8 cellular contexts compared by ENCODE assay signal in the genomic region with DNA sequence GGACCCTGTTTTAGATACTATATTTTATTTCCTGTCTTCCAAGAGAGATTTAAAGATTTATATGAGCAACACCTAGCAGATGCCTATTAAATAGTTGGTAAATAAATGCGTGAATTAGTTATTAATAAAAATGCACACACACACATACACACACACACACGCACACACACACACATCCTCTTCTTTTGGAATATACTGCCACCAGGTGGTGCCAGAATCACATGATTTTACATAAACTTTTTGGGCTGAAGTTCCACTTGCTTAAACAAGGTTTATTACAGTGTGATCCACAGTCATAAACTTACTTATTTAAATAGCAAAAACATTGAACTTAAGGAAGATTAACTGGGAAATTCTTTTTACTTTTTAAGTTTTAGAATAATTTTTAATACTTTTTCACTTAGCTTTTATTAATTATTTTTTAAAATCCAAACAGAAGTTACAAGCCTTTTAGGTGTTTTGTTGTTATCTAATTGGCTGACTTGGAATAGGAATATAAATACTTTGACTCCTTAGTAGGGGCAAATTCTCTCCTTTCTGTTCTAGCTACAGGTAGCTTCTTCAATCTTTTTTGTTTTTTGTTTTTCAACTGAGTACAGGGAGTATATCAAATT. TPM values are rescaled to one million over a fixed set of nuclear protein-coding genes. Genes with fewer than 3 reads are reported as not detected.
DNase-seq lines count a peak whose midpoint lies in the region; ATAC-seq and TF ChIP-seq lines count a peak whose summit lies in the region.

No MANE protein-coding gene starts in this region.

- TSS peak; percentile 27 for BruUV-seq in HCT116 (replicated peaks; lab: Mats Ljungman, UMichigan)

- no peaks in the 10 kb centered on the region for H3K4me1 Mint-ChIP-seq in activated naive CD4-positive, alpha-beta T cell treated with anti-CD3 and anti-CD28 coated beads for 36 hours (ENCODE audit: low read depth)

- CTCF ChIA-PET in HCT116 (lab: Charles Lee), result interaction anchor here (0.8 to 1.5 kb wide), 3 partner anchors 9 to 1007 kb away, joined by 3 to 5 read pairs (median 4); no protein-coding TSS in a partner anchor
- CTCF ChIA-PET in activated naive CD4-positive, alpha-beta T cell treated with anti-CD3 and anti-CD28 coated beads for 36 hours (lab: Charles Lee), result interaction anchor here (0.6 to 1.7 kb wide), 6 partner anchors 9 to 984 kb away, joined by 3 to 8 read pairs (median 4); no protein-coding TSS in a partner anchor

- no peak overlapping the region for H3K27ac Mint-ChIP-seq in activated naive CD4-positive, alpha-beta T cell treated with anti-CD3 and anti-CD28 coated beads for 36 hours

- H3K9ac ChIP-seq in HCT116 (ENCODE audit: low read length), result no peak overlapping the region

- H3K36me3 ChIP-seq in HCT116 (ENCODE audit: control insufficient read depth in 1 of 2, insufficient read depth in 2 of 2, low read length in 2 of 2), result 0 out of 4 replicates have a peak, but pooled peaks cover 0 to 3% of the 10 kb centered on the region in 2 experiments
- H3K36me3 ChIP-seq in left ventricle myocardium inferior, result peaks cover 3% of the 10 kb centered on the region
- H3K36me3 ChIP-seq in spleen, result peaks cover 0 to 13% (median 0%) of the 10 kb centered on the region in 6 donors

- no peaks in the 10 kb centered on the region for H4K20me1 ChIP-seq in HCT116 (ENCODE audit: insufficient read depth)

- no peak overlapping the region for H3K4me2 ChIP-seq in HCT116 (ENCODE audit: low read length)

- RAD21 ChIA-PET in HCT116 (lab: Charles Lee; ENCODE audit: low non-redundant PET in 1 of 2, low total read pairs in 2 of 2, uncharacterized antibody in 2 of 2, unreplicated experiment in 2 of 2), result no interaction called here

- no peaks in the 10 kb centered on the region for H3K27me3 Mint-ChIP-seq in activated naive CD4-positive, alpha-beta T cell treated with anti-CD3 and anti-CD28 coated beads for 36 hours (ENCODE audit: low read depth)

- H3K4me1 ChIP-seq in HCT116 (ENCODE audit: control insufficient read depth in 1 of 2, insufficient read depth in 2 of 2, low read length in 2 of 2) (no peaks in the 10 kb centered on the region), left ventricle myocardium inferior (no peaks in the 10 kb centered on the region), spleen (peaks cover 0 to 11% (median 0%) of the 10 kb centered on the region in 6 donors)

- no peaks in the 10 kb centered on the region for H3K9me3 Mint-ChIP-seq in activated naive CD4-positive, alpha-beta T cell treated with anti-CD3 and anti-CD28 coated beads for 36 hours

- H3K27me3 ChIP-seq in HCT116 (ENCODE audit: insufficient read depth, low read length) (no peaks in the 10 kb centered on the region), left ventricle myocardium inferior (ENCODE audit: low read depth) (no peaks in the 10 kb centered on the region), spleen (replicated peaks in 1 of 7) (no peaks in the 10 kb centered on the region)

- DNase-seq in DMS 273 treated with DMSO at 0.1 percent for 48 hours (lab: John Stamatoyannopoulos, UW) (peak; percentile 41), HCT116 (ENCODE audit: low read depth, low spot score) (peak; percentile 72), NOMO-1 treated with DMSO at 0.1 percent for 48 hours (lab: John Stamatoyannopoulos, UW; ENCODE audit: unreplicated experiment) (peak; percentile 62), left ventricle myocardium inferior (no peak), spleen (no peak)
- DNase-seq in activated naive CD4-positive, alpha-beta T cell treated with anti-CD3 and anti-CD28 coated beads for 36 hours, result peak; percentile 73

- H3K4me3 ChIP-seq in HCT116 (replicated peaks in 1 of 2; ENCODE audit: low read depth in 1 of 2, low read length in 2 of 2) (no peak overlapping the region), left ventricle myocardium inferior (no peak overlapping the region), spleen (no peak overlapping the region)

- no peak overlapping the region for H3K4me3 Mint-ChIP-seq in activated naive CD4-positive, alpha-beta T cell treated with anti-CD3 and anti-CD28 coated beads for 36 hours

- WGBS in spleen, 5 donors, result 10 to 24% (median 19%) methylated on average over 2 of the region's 2 CpGs

- peak; percentile 82 for TF ChIP-seq RAD21 in HCT116 (IDR thresholded peaks at IDR 0.05; ENCODE audit: low read depth)

- ATAC-seq in HCT116, result peak; percentile 67
- no peak for ATAC-seq in HG03378 (IDR thresholded peaks at IDR 0.05; ENCODE audit: unreplicated experiment)
- ATAC-seq in HG02623 (IDR thresholded peaks at IDR 0.05; ENCODE audit: unreplicated experiment), result no peak

- H3K27ac ChIP-seq in HCT116 (ENCODE audit: low read depth, low read length) (no peak overlapping the region), left ventricle myocardium inferior (replicated peaks) (no peak overlapping the region), spleen (no peak overlapping the region)

- TF ChIP-seq CTCF in HCT116 (IDR thresholded peaks at IDR 0.05 in 2 of 3, conservative IDR thresholded peaks at IDR 0.05 in 1 of 3; ENCODE audit: borderline replicate concordance in 1 of 3, insufficient read depth in 1 of 3, low read depth in 2 of 3, low read length in 2 of 3) (peak; percentile 63 to 83 (median 66)), left ventricle myocardium inferior (IDR thresholded peaks at IDR 0.05; ENCODE audit: borderline replicate concordance) (peak; percentile 60), spleen (IDR thresholded peaks at IDR 0.05 in 8 of 11, conservative IDR thresholded peaks at IDR 0.05 in 3 of 11) (peak; percentile 33 to 90 (median 71))

- H3K79me2 ChIP-seq in HCT116 (ENCODE audit: insufficient read depth, low read length), result no peaks in the 10 kb centered on the region

- intact Hi-C loops in HCT116 (cut with micrococcal nuclease) (loop anchor here (5.0 to 10.0 kb wide), 2 partner anchors 980 to 1008 kb away; no protein-coding TSS in a partner anchor), left ventricle myocardium inferior (cut with micrococcal nuclease) (no loop called here), spleen (cut with DNase I; ENCODE audit: low total_unique reads) (loop anchor here (10.0 kb wide), 1 partner anchor 998 kb away; no protein-coding TSS in a partner anchor)
- intact Hi-C loops in activated naive CD4-positive, alpha-beta T cell treated with anti-CD3 and anti-CD28 coated beads for 36 hours (cut with micrococcal nuclease), result loop anchor here (5.0 kb wide), 1 partner anchor 980 kb away; no protein-coding TSS in a partner anchor

- peaks cover 1% of the 10 kb centered on the region for H3K36me3 Mint-ChIP-seq in activated naive CD4-positive, alpha-beta T cell treated with anti-CD3 and anti-CD28 coated beads for 36 hours (ENCODE audit: low read depth)

- H3K9me3 ChIP-seq in HCT116 (ENCODE audit: control insufficient read depth in 1 of 2, insufficient read depth in 1 of 2, low read depth in 1 of 2, low read length in 2 of 2) (no peaks in the 10 kb centered on the region), left ventricle myocardium inferior (replicated peaks) (no peaks in the 10 kb centered on the region), spleen (no peaks in the 10 kb centered on the region)

- H3K9me2 ChIP-seq in HCT116 (ENCODE audit: insufficient read depth), result no peaks in the 10 kb centered on the region

- TF ChIP-seq POLR2A in HCT116 (IDR thresholded peaks at IDR 0.05; ENCODE audit: borderline replicate concordance, extremely low read depth, insufficient read depth, insufficient read length) (no peak), spleen (IDR thresholded peaks at IDR 0.05) (no peak)

- H2AFZ ChIP-seq in HCT116 (ENCODE audit: low read depth, low read length, poor library complexity, severe bottlenecking), result no peak overlapping the region

- POLR2A ChIA-PET in HCT116 (lab: Charles Lee), result no interaction called here

TF ChIP-seq in HCT116, 20 proteins besides CTCF, POLR2A, EP300 and RAD21 (continues in another document):
- TF ChIP-seq YY1 (IDR thresholded peaks at IDR 0.05; ENCODE audit: extremely low read depth, insufficient replicate concordance, low read depth, low read length) (peak; percentile 42), SRF (IDR thresholded peaks at IDR 0.05; ENCODE audit: low read depth) (no peak), POLR2AphosphoS5 (IDR thresholded peaks at IDR 0.05; ENCODE audit: low read depth, low read length) (no peak)
- TF ChIP-seq, protein P1, sequence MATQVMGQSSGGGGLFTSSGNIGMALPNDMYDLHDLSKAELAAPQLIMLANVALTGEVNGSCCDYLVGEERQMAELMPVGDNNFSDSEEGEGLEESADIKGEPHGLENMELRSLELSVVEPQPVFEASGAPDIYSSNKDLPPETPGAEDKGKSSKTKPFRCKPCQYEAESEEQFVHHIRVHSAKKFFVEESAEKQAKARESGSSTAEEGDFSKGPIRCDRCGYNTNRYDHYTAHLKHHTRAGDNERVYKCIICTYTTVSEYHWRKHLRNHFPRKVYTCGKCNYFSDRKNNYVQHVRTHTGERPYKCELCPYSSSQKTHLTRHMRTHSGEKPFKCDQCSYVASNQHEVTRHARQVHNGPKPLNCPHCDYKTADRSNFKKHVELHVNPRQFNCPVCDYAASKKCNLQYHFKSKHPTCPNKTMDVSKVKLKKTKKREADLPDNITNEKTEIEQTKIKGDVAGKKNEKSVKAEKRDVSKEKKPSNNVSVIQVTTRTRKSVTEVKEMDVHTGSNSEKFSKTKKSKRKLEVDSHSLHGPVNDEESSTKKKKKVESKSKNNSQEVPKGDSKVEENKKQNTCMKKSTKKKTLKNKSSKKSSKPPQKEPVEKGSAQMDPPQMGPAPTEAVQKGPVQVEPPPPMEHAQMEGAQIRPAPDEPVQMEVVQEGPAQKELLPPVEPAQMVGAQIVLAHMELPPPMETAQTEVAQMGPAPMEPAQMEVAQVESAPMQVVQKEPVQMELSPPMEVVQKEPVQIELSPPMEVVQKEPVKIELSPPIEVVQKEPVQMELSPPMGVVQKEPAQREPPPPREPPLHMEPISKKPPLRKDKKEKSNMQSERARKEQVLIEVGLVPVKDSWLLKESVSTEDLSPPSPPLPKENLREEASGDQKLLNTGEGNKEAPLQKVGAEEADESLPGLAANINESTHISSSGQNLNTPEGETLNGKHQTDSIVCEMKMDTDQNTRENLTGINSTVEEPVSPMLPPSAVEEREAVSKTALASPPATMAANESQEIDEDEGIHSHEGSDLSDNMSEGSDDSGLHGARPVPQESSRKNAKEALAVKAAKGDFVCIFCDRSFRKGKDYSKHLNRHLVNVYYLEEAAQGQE (IDR thresholded peaks at IDR 0.05; ENCODE audit: low read depth), result no peak

RNA-seq across cellular contexts. Expression of gene RAD51B, which starts 17.5 kb away (rescaled TPM):
- total RNA-seq in HCT116 (2021; ENCODE audit: unreplicated experiment), result 20.0 TPM
- polyA plus RNA-seq in HCT116 (2012), result 6.1 and 7.5 TPM in 2 replicates
- 10 to 100 TPM; 44.8 to 47.6 TPM for total RNA-seq in activated naive CD4-positive, alpha-beta T cell treated with anti-CD3 and anti-CD28 coated beads for 36 hours
- total RNA-seq in left ventricle myocardium inferior, result 2.4 TPM
- total RNA-seq in spleen, result 10 to 100 TPM; 28.5 to 43.7 (median 34.1) TPM
- 1 to 10 TPM; 4.2 to 5.0 (median 4.9) TPM for polyA plus RNA-seq in spleen

RNA-seq across cellular contexts. Expression of gene ZFYVE26, which starts 20.7 kb away (rescaled TPM):
- total RNA-seq in HCT116 (2021; ENCODE audit: unreplicated experiment) (13.2 TPM), left ventricle myocardium inferior (13.3 TPM), spleen (10 to 100 TPM; 33.0 to 43.5 (median 39.9) TPM)
- polyA plus RNA-seq in HCT116 (2012), result 3.5 and 5.1 TPM in 2 replicates
- total RNA-seq in activated naive CD4-positive, alpha-beta T cell treated with anti-CD3 and anti-CD28 coated beads for 36 hours, result 10 to 100 TPM; 11.7 to 12.1 TPM
- 1 to 10 TPM; 3.6 to 8.0 (median 4.5) TPM for polyA plus RNA-seq in spleen

Comparison
In these comparisons a context has a peak if more than half of its experiments do, and no peak if none do; other contexts are left out.
1. DNase-seq: peak in DMS 273 treated with DMSO at 0.1 percent for 48 hours (single experiment), HCT116 (single experiment), NOMO-1 treated with DMSO at 0.1 percent for 48 hours (single experiment) and activated naive CD4-positive, alpha-beta T cell treated with anti-CD3 and anti-CD28 coated beads for 36 hours (single experiment); none in left ventricle myocardium inferior (single experiment) and spleen (single experiment).
2. Peak in every context shown above with its lines, with median percentiles within 50 percentile points of each other: CTCF ChIP-seq.